Comparison of ENCODE assay signal across 1 cellular context in the genomic region with DNA sequence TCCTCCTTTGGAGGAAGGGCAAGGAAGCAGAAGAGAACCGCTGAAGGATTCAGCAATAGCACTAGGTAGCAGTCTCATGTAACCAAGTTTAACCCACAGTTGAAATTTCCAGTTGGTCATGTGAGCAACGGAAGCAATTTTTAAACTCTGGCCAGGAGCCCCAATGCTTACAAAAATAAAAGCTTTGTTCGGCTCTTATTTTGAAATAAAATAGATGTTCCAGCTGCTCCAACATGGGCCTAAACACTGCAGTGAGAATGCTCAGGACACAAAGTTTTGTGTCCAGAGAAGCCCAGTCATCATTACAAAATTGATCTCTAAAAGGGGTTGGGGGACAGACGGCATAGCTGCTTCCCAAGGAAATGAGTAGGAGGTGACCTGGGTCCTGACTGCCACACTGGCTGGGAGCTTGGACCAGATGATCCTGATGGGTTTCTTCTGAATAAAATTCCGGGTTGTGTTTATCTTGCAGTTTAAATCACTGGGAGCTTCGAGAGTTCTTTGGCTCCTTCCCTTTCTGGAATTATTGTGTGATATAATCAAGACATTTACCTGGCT.
TF ChIP-seq lines count a peak whose summit lies in the region.

No MANE protein-coding gene starts in this region.

TF ChIP-seq in HepG2, 621 proteins besides CTCF, POLR2A, EP300 and RAD21 (continued from another document):
- TF ChIP-seq, protein P1, sequence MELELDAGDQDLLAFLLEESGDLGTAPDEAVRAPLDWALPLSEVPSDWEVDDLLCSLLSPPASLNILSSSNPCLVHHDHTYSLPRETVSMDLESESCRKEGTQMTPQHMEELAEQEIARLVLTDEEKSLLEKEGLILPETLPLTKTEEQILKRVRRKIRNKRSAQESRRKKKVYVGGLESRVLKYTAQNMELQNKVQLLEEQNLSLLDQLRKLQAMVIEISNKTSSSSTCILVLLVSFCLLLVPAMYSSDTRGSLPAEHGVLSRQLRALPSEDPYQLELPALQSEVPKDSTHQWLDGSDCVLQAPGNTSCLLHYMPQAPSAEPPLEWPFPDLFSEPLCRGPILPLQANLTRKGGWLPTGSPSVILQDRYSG (CRISPR knock-in tag; IDR thresholded peaks at IDR 0.05) = no peak
- TF ChIP-seq MYNN (CRISPR knock-in tag; IDR thresholded peaks at IDR 0.05; ENCODE audit: low read depth) (peak; percentile 99), NONO (IDR thresholded peaks at IDR 0.05) (no peak), NONO (CRISPR knock-in tag; conservative IDR thresholded peaks at IDR 0.05) (0 out of 2 replicates have a peak, but pooled peaks have one; percentile 3), HDAC6 (IDR thresholded peaks at IDR 0.05; ENCODE audit: low read depth, low read length) (no peak), ZSCAN25 (CRISPR knock-in tag; IDR thresholded peaks at IDR 0.05) (no peak), YEATS4 (CRISPR knock-in tag; IDR thresholded peaks at IDR 0.05; ENCODE audit: borderline replicate concordance) (0 out of 2 replicates have a peak, but pooled peaks have one; percentile 4), ZNF703 (CRISPR knock-in tag; IDR thresholded peaks at IDR 0.05; ENCODE audit: borderline replicate concordance) (peak; percentile 58; the same call in 1 of the 2 replicates), ZNF20 (CRISPR knock-in tag; IDR thresholded peaks at IDR 0.05) (0 out of 2 replicates have a peak, but pooled peaks have one; percentile 20), TAF1 (CRISPR knock-in tag; IDR thresholded peaks at IDR 0.05) (peak; percentile 13; the same call in 1 of the 2 replicates), FOSL2 (CRISPR knock-in tag; IDR thresholded peaks at IDR 0.05) (no peak), ZMYM2 (CRISPR knock-in tag; IDR thresholded peaks at IDR 0.05) (0 out of 2 replicates have a peak, but pooled peaks have one; percentile 34), CBX1 (IDR thresholded peaks at IDR 0.05; ENCODE audit: low read depth) (no peak), ZFP36L1 (CRISPR knock-in tag; IDR thresholded peaks at IDR 0.05) (peak; percentile 16; the same call in 1 of the 2 replicates), ZFP82 (CRISPR knock-in tag; IDR thresholded peaks at IDR 0.05; ENCODE audit: borderline replicate concordance) (0 out of 2 replicates have a peak, but pooled peaks have one; percentile 5)
- TF ChIP-seq, protein P2, sequence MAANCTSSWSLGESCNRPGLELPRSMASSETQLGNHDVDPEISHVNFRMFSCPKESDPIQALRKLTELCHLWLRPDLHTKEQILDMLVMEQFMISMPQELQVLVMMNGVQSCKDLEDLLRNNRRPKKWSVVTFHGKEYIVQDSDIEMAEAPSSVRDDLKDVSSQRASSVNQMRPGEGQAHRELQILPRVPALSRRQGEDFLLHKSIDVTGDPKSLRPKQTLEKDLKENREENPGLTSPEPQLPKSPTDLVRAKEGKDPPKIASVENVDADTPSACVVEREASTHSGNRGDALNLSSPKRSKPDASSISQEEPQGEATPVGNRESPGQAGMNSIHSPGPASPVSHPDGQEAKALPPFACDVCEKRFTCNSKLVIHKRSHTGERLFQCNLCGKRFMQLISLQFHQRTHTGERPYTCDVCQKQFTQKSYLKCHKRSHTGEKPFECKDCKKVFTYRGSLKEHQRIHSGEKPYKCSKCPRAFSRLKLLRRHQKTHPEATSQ (CRISPR knock-in tag; IDR thresholded peaks at IDR 0.05; ENCODE audit: borderline replicate concordance) = 0 out of 2 replicates have a peak, but pooled peaks have one; percentile 10
